ENCODE assay signal across 13 cellular contexts in genomic region chr20:50689864-50690263, GRCh38. TPM values are rescaled to one million over a fixed set of nuclear protein-coding genes. Genes with fewer than 3 reads are reported as not detected.
A peak's percentile ranks its signal among the peaks of the same experiment; 100 is the strongest.
DNase-seq lines count a peak whose midpoint lies in the region; ATAC-seq, FAIRE-seq and TF ChIP-seq lines count a peak whose summit lies in the region.
"Had no signal": no experiment of that assay in that cellular context is flagged by ENCODE, and none has a peak within 500 bp of the region (broad histone marks: within the 10 kb centered on the region; RNA-seq: fewer than 3 reads in every experiment).

No MANE protein-coding gene starts in this region.

- no peak for TF ChIP-seq POLR2A in heart left ventricle (IDR thresholded peaks at IDR 0.05)

- no peaks in the 10 kb centered on the region for H3K79me2 ChIP-seq in SK-N-SH (ENCODE audit: insufficient read depth)

- H3F3A ChIP-seq in SK-N-SH (replicated peaks; ENCODE audit: insufficient read depth) = no peaks in the 10 kb centered on the region

- intact Hi-C loops in heart left ventricle (cut with DNase I) = no loop called here

- FAIRE-seq in small intestine (lab: Jason Lieb, UNC) = no peak
- FAIRE-seq: bronchial epithelial cell had no signal

- no peak; the same call in 1 of the 2 replicates for TF ChIP-seq RAD21 in SK-N-SH (IDR thresholded peaks at IDR 0.05; ENCODE audit: low read length)

- WGBS in SK-N-SH (ENCODE audit: low lambda C conversion rate) = 11% methylated on average over 7 of the region's 8 CpGs
- 26 to 32% (median 28%) methylated on average over 8 of the region's 8 CpGs for WGBS in heart left ventricle, 4 donors
- 6 to 29% (median 19%) methylated on average over 8 of the region's 8 CpGs for WGBS in small intestine, 3 donors

- ATAC-seq in heart left ventricle (peak in 2 of 4 donors; percentile 26 to 37), HG02588 (IDR thresholded peaks at IDR 0.05; ENCODE audit: unreplicated experiment) (no peak)

- H3K4me1 ChIP-seq in SK-N-SH (ENCODE audit: control insufficient read depth in 1 of 2, insufficient read depth in 2 of 2, low read depth in 1 of 2, low read length in 1 of 2) (peaks cover 18 to 30% of the 10 kb centered on the region in 2 experiments), heart left ventricle (peaks cover 0 to 27% (median 10%) of the 10 kb centered on the region in 12 donors), small intestine (ENCODE audit: control insufficient read depth in 2 of 2, insufficient read depth in 1 of 2, low read depth in 1 of 2, low read length in 1 of 2) (peaks cover 3 to 6% of the 10 kb centered on the region in 2 donors)

- H3K9me3 ChIP-seq in SK-N-SH = no peaks in the 10 kb centered on the region
- no peaks in the 10 kb centered on the region for H3K9me3 ChIP-seq in heart left ventricle
- H3K9me3 ChIP-seq in small intestine (ENCODE audit: control insufficient read depth, low read depth) = no peaks in the 10 kb centered on the region

- H4K20me1 ChIP-seq in SK-N-SH (ENCODE audit: insufficient read depth) = no peaks in the 10 kb centered on the region

- H3K9me2 ChIP-seq in SK-N-SH = no peaks in the 10 kb centered on the region

- H3K9ac ChIP-seq in SK-N-SH = no peak overlapping the region

- no peak overlapping the region for H2AFZ ChIP-seq in SK-N-SH (ENCODE audit: low read depth)

- no peak for TF ChIP-seq CTCF in SK-N-SH (IDR thresholded peaks at IDR 0.05)
- no peak for TF ChIP-seq CTCF in heart left ventricle (IDR thresholded peaks at IDR 0.05)

- POLR2A ChIA-PET in SK-N-SH (lab: Yijun Ruan, JAX) = interaction anchor here (0.5 to 1.4 kb wide), 3 partner anchors 10 to 101 kb away, joined by 3 to 5 read pairs (median 5); no protein-coding TSS in a partner anchor

- H3K27ac ChIP-seq in SK-N-SH (ENCODE audit: low read depth in 2 of 2, low read length in 1 of 2) = no peak overlapping the region
- peak overlapping the region in 8 of 12 donors; percentile 29 to 76 (median 72) for H3K27ac ChIP-seq in heart left ventricle
- H3K27ac ChIP-seq in small intestine (ENCODE audit: low read depth in 1 of 2, low read length in 1 of 2) = peak overlapping the region in 1 of 2 donors; percentile 77
- no peak overlapping the region for H3K27ac ChIP-seq in caudate nucleus (ENCODE audit: low read depth, low read length)

- H3K36me3 ChIP-seq in SK-N-SH (replicated peaks in 1 of 2; ENCODE audit: control insufficient read depth in 1 of 2, insufficient read depth in 2 of 2, low read length in 1 of 2) (no peaks in the 10 kb centered on the region), heart left ventricle (no peaks in the 10 kb centered on the region), small intestine (ENCODE audit: control insufficient read depth in 2 of 2, insufficient read depth in 2 of 2, low read length in 2 of 2) (no peaks in the 10 kb centered on the region)

- DNase-seq in HUDEP-2 (lab: John Stamatoyannopoulos, UW; ENCODE audit: unreplicated experiment in 76 of 76) (peak in 53 of 76 experiments; percentile 5 to 66 (median 31)), SK-N-SH (peak; percentile 82), heart left ventricle (peak in 1 of 5 donors; percentile 49), small intestine (peak; percentile 86), caudate nucleus (lab: John Stamatoyannopoulos, UW) (no peak), DMS79 treated with DMSO at 0.1 percent for 48 hours (lab: John Stamatoyannopoulos, UW) (no peak), DMS114 treated with DMSO at 0.1 percent for 48 hours (lab: John Stamatoyannopoulos, UW; ENCODE audit: unreplicated experiment) (no peak)
- DNase-seq: activated CD8-positive, alpha-beta memory T cell treated with anti-CD3 and anti-CD28 coated beads for 24 hours; hypothalamus; MV-4-11; SIG-M5 had no signal

- TF ChIP-seq EP300 in SK-N-SH (IDR thresholded peaks at IDR 0.05; ENCODE audit: borderline replicate concordance in 1 of 2, low read depth in 1 of 2, low read length in 1 of 2) = peak in 1 of 2 experiments; percentile 96; a peak in 2 of 4 replicates

- no peak overlapping the region for H3K4me2 ChIP-seq in SK-N-SH

- CTCF ChIA-PET in SK-N-SH (lab: Yijun Ruan, JAX) = interaction anchor here (0.6 to 2.5 kb wide), 8 partner anchors 26 to 504 kb away, joined by 3 to 13 read pairs (median 4); partner anchors contain the start of gene ADNP

- H3K4me3 ChIP-seq in SK-N-SH (ENCODE audit: low read depth in 2 of 2, low read length in 1 of 2) (no peak overlapping the region), heart left ventricle (peak overlapping the region in 10 of 12 donors; percentile 10 to 63 (median 54)), small intestine (ENCODE audit: low read depth in 1 of 2, low read length in 2 of 2) (no peak overlapping the region)

- no peaks in the 10 kb centered on the region for H3K27me3 ChIP-seq in SK-N-SH (ENCODE audit: insufficient read depth)
- H3K27me3 ChIP-seq in heart left ventricle = peaks cover 0 to 41% (median 6%) of the 10 kb centered on the region in 9 donors
- peaks cover 0 to 16% of the 10 kb centered on the region in 2 donors for H3K27me3 ChIP-seq in small intestine (ENCODE audit: control insufficient read depth in 2 of 2, insufficient read depth in 2 of 2, low read length in 2 of 2)

TF ChIP-seq in SK-N-SH, 30 proteins besides CTCF, POLR2A, EP300 and RAD21 (continues in another document):
- TF ChIP-seq FOXM1 (IDR thresholded peaks at IDR 0.05; ENCODE audit: low read depth) (no peak), USF1 (IDR thresholded peaks at IDR 0.05; ENCODE audit: borderline replicate concordance, low read depth) (no peak), MXI1 (IDR thresholded peaks at IDR 0.05; ENCODE audit: low read depth, low read length) (peak; percentile 62; the same call in 1 of the 2 replicates), EZH2phosphoT487 (IDR thresholded peaks at IDR 0.05; ENCODE audit: borderline replicate concordance, low read depth) (no peak), TCF12 (IDR thresholded peaks at IDR 0.05) (peak; percentile 45; the same call in 1 of the 2 replicates), RCOR1 (IDR thresholded peaks at IDR 0.05; ENCODE audit: low read length) (peak; percentile 90), MAX (IDR thresholded peaks at IDR 0.05; ENCODE audit: low read depth) (no peak), MEF2A (IDR thresholded peaks at IDR 0.05; ENCODE audit: borderline replicate concordance, low read depth) (no peak), ZBTB33 (IDR thresholded peaks at IDR 0.05; ENCODE audit: borderline replicate concordance, low read depth) (no peak), NFIC (IDR thresholded peaks at IDR 0.05; ENCODE audit: borderline replicate concordance) (no peak), SMC3 (IDR thresholded peaks at IDR 0.05; ENCODE audit: low read depth, low read length) (no peak), CHD2 (IDR thresholded peaks at IDR 0.05; ENCODE audit: low read length, partially characterized antibody) (peak; percentile 82), GATA2 (CRISPR knock-in tag; IDR thresholded peaks at IDR 0.05) (peak; percentile 99), TAF1 (IDR thresholded peaks at IDR 0.05; ENCODE audit: borderline replicate concordance, low read depth, low read length) (no peak), POLR2AphosphoS5 (IDR thresholded peaks at IDR 0.05; ENCODE audit: low read depth, low read length) (no peak), GABPA (IDR thresholded peaks at IDR 0.05; ENCODE audit: low read depth) (no peak), SIN3A (IDR thresholded peaks at IDR 0.05; ENCODE audit: borderline replicate concordance, low read depth, low read length) (no peak)

RNA-seq across cellular contexts. Expression of gene RIPOR3, which starts 1.5 kb away (rescaled TPM):
- 1.0 and 1.2 TPM in 2 replicates for polyA plus RNA-seq in SK-N-SH (2012; rRNA removed)
- polyA plus RNA-seq in SK-N-SH (2012; cell fraction: cytosol; rRNA removed) = 0.18 and 0.33 TPM in 2 replicates
- 7.0 and 8.8 TPM in 2 replicates for polyA plus RNA-seq in SK-N-SH (2012; cell fraction: nucleus; rRNA removed)
- 10 to 100 TPM in 2 of 9 donors, 1 to 10 TPM in 7; 2.4 to 10.4 (median 4.9) TPM for total RNA-seq in heart left ventricle
- 10 to 100 TPM in 1 of 2 donors, 1 to 10 TPM in 1; 3.0 to 20.7 TPM for polyA plus RNA-seq in heart left ventricle
- 10 to 100 TPM in 1 of 3 donors, 1 to 10 TPM in 1, under 1 TPM in 1; 0.22 to 10.9 (median 1.9) TPM for polyA plus RNA-seq in small intestine

RNA-seq across cellular contexts. Expression of gene PARD6B, which starts 41.5 kb away (rescaled TPM):
- polyA plus RNA-seq in SK-N-SH (2012; rRNA removed) (0.49 and 0.57 TPM in 2 replicates), heart left ventricle (1 to 10 TPM; 1.3 to 2.4 TPM), small intestine (1 to 10 TPM; 2.4 to 9.2 (median 8.9) TPM)
- polyA plus RNA-seq in SK-N-SH (2012; cell fraction: cytosol; rRNA removed) = 0.56 and 0.60 TPM in 2 replicates
- polyA plus RNA-seq in SK-N-SH (2012; cell fraction: nucleus; rRNA removed) = 0.45 and 0.76 TPM in 2 replicates
- 10 to 100 TPM in 1 of 9 donors, 1 to 10 TPM in 8; 2.7 to 12.2 (median 5.1) TPM for total RNA-seq in heart left ventricle

Comparison
In these comparisons a context has a peak if more than half of its experiments do, and no peak if none do; other contexts are left out.
1. DNase-seq: peak in HUDEP-2 (53 of 76), SK-N-SH (single experiment) and small intestine (single experiment); none in caudate nucleus (0 of 61), DMS79 treated with DMSO at 0.1 percent for 48 hours (single experiment) and DMS114 treated with DMSO at 0.1 percent for 48 hours (single experiment).
2. H3K27ac ChIP-seq: peak in heart left ventricle (8 of 12); none in SK-N-SH (0 of 2) and caudate nucleus (single experiment).
3. H3K4me3 ChIP-seq: peak in heart left ventricle (10 of 12); none in SK-N-SH (0 of 2) and small intestine (0 of 2).